ENCODE assay signal across 12 cellular contexts in the genomic region with DNA sequence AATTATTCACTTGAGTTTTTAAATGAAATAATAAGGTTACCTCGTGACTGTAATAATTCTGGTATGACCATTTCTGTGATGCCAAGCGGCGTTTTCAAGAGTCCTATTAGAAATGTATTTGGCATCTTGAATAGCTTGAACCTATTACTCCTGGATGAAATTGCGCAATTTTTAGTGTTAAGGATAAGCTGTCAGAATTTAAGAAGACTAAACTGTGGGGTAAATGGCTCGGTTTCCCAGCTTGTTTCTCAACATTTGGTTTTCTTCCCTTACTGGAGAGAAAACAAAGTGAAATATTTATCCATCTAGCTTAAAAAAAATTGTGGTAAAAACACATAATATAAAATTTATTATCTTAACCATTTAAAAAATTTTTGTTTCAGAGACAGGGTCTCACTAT. TPM values are rescaled to one million over a fixed set of nuclear protein-coding genes. Genes with fewer than 3 reads are reported as not detected.
DNase-seq lines count a peak whose midpoint lies in the region; ATAC-seq lines count a peak whose summit lies in the region.
"Had no signal": no experiment of that assay in that cellular context is flagged by ENCODE, and none has a peak within 500 bp of the region (broad histone marks: within the 10 kb centered on the region; RNA-seq: fewer than 3 reads in every experiment).

No MANE protein-coding gene starts in this region.

- H3K4me3 ChIP-seq in right cardiac atrium (ENCODE audit: low read length) = no peak overlapping the region

- ATAC-seq in activated naive CD4-positive, alpha-beta T cell treated with anti-CD3 and anti-CD28 coated beads, Interleukin-2, amount 50 U/mL, for 72 hours = no peak
- peak; percentile 47 to 61 for ATAC-seq in right cardiac atrium
- no peak for ATAC-seq in stimulated activated memory B cell treated with anti-CD40 and anti-IgM and Interleukin-4, amounts not matched to agents 10 μg/mL and 1 μg/mL and 100 μg/mL, for 72 hours
- no peak for ATAC-seq in HG03571 (IDR thresholded peaks at IDR 0.05; ENCODE audit: unreplicated experiment)

- no peak for DNase-seq in activated CD4-positive, alpha-beta T cell treated with anti-CD3 and anti-CD28 coated beads, Interleukin-2, amount 10 ng/mL, durations not matched to agents 24 days and 14 days
- DNase-seq in activated CD4-positive, alpha-beta T cell treated with anti-CD3 and anti-CD28 coated beads for 4 hours = no peak
- no peak for DNase-seq in activated naive CD4-positive, alpha-beta T cell treated with anti-CD3 and anti-CD28 coated beads, Interleukin-2, amount 50 U/mL, for 72 hours (ENCODE audit: low spot score in 2 of 2)
- DNase-seq in right cardiac atrium (no peak), HUDEP-2 (lab: John Stamatoyannopoulos, UW; ENCODE audit: unreplicated experiment in 76 of 76) (no peak), HPDE6-E6E7 (ENCODE audit: extremely low spot score) (no peak)
- DNase-seq: activated CD4-positive, alpha-beta T cell treated with anti-CD3 and anti-CD28 coated beads, Interleukin-2, amount 50 U/mL, for 48 hours; NCI-H2029; SHP77; stimulated activated CD4-positive, alpha-beta T cell treated with anti-CD3 and anti-CD28 coated beads, Interleukin-4, amount 100 ng/mL, for 24 hours had no signal

- peak overlapping the region; percentile 61 for H3K4me3 Mint-ChIP-seq in activated CD4-positive, alpha-beta T cell treated with anti-CD3 and anti-CD28 coated beads, Interleukin-2, amount 10 ng/mL, durations not matched to agents 24 days and 14 days
- H3K4me3 Mint-ChIP-seq in stimulated activated memory B cell treated with anti-CD40 and anti-IgM and Interleukin-4, amounts not matched to agents 10 μg/mL and 1 μg/mL and 100 μg/mL, for 72 hours = no peak overlapping the region

- no peak overlapping the region for H3K27ac ChIP-seq in right cardiac atrium (ENCODE audit: low read length)

- no peaks in the 10 kb centered on the region for H3K9me3 ChIP-seq in right cardiac atrium (ENCODE audit: control insufficient read depth, low read length)

- no peaks in the 10 kb centered on the region for H3K27me3 ChIP-seq in right cardiac atrium (ENCODE audit: control insufficient read depth, insufficient read depth)

- peaks cover 4% of the 10 kb centered on the region for H3K4me1 ChIP-seq in right cardiac atrium (ENCODE audit: control insufficient read depth, insufficient read depth, low read length)

- intact Hi-C loops in activated CD4-positive, alpha-beta T cell treated with anti-CD3 and anti-CD28 coated beads, Interleukin-2, amount 10 ng/mL, durations not matched to agents 24 days and 14 days (cut with micrococcal nuclease) = loop anchor here (2.0 kb wide), 2 partner anchors 25 to 49 kb away; no protein-coding TSS in a partner anchor
- intact Hi-C loops in right cardiac atrium (cut with DNase I) = no loop called here

- peaks cover 45% of the 10 kb centered on the region for H3K4me1 Mint-ChIP-seq in activated CD4-positive, alpha-beta T cell treated with anti-CD3 and anti-CD28 coated beads, Interleukin-2, amount 10 ng/mL, durations not matched to agents 24 days and 14 days
- peaks cover 54% of the 10 kb centered on the region for H3K4me1 Mint-ChIP-seq in stimulated activated memory B cell treated with anti-CD40 and anti-IgM and Interleukin-4, amounts not matched to agents 10 μg/mL and 1 μg/mL and 100 μg/mL, for 72 hours

- H3K27me3 Mint-ChIP-seq in activated CD4-positive, alpha-beta T cell treated with anti-CD3 and anti-CD28 coated beads, Interleukin-2, amount 10 ng/mL, durations not matched to agents 24 days and 14 days = no peaks in the 10 kb centered on the region
- H3K27me3 Mint-ChIP-seq in stimulated activated memory B cell treated with anti-CD40 and anti-IgM and Interleukin-4, amounts not matched to agents 10 μg/mL and 1 μg/mL and 100 μg/mL, for 72 hours = no peaks in the 10 kb centered on the region

- peaks cover 23% of the 10 kb centered on the region for H3K36me3 Mint-ChIP-seq in activated CD4-positive, alpha-beta T cell treated with anti-CD3 and anti-CD28 coated beads, Interleukin-2, amount 10 ng/mL, durations not matched to agents 24 days and 14 days (ENCODE audit: low read depth)
- peaks cover 12 to 31% of the 10 kb centered on the region in 2 donors for H3K36me3 Mint-ChIP-seq in activated naive CD4-positive, alpha-beta T cell treated with anti-CD3 and anti-CD28 coated beads, Interleukin-2, amount 50 U/mL, for 72 hours
- H3K36me3 Mint-ChIP-seq in stimulated activated memory B cell treated with anti-CD40 and anti-IgM and Interleukin-4, amounts not matched to agents 10 μg/mL and 1 μg/mL and 100 μg/mL, for 72 hours = peaks cover 5% of the 10 kb centered on the region

- H3K27ac Mint-ChIP-seq in activated CD4-positive, alpha-beta T cell treated with anti-CD3 and anti-CD28 coated beads, Interleukin-2, amount 10 ng/mL, durations not matched to agents 24 days and 14 days = peak overlapping the region; percentile 73
- H3K27ac Mint-ChIP-seq in activated naive CD4-positive, alpha-beta T cell treated with anti-CD3 and anti-CD28 coated beads, Interleukin-2, amount 50 U/mL, for 72 hours = peak overlapping the region; percentile 75 to 92
- peak overlapping the region; percentile 15 for H3K27ac Mint-ChIP-seq in stimulated activated memory B cell treated with anti-CD40 and anti-IgM and Interleukin-4, amounts not matched to agents 10 μg/mL and 1 μg/mL and 100 μg/mL, for 72 hours

- peaks cover 10% of the 10 kb centered on the region for H3K9me3 Mint-ChIP-seq in activated CD4-positive, alpha-beta T cell treated with anti-CD3 and anti-CD28 coated beads, Interleukin-2, amount 10 ng/mL, durations not matched to agents 24 days and 14 days
- H3K9me3 Mint-ChIP-seq in activated naive CD4-positive, alpha-beta T cell treated with anti-CD3 and anti-CD28 coated beads, Interleukin-2, amount 50 U/mL, for 72 hours = peaks cover 4 to 6% of the 10 kb centered on the region in 2 donors
- H3K9me3 Mint-ChIP-seq in stimulated activated memory B cell treated with anti-CD40 and anti-IgM and Interleukin-4, amounts not matched to agents 10 μg/mL and 1 μg/mL and 100 μg/mL, for 72 hours = peaks cover 4% of the 10 kb centered on the region

- 75% methylated on average over 5 of the region's 5 CpGs for WGBS in right cardiac atrium

RNA-seq across cellular contexts. Expression of gene PCNX1, which starts 26.8 kb away (rescaled TPM):
- total RNA-seq in activated CD4-positive, alpha-beta T cell treated with anti-CD3 and anti-CD28 coated beads, Interleukin-2, amount 10 ng/mL, durations not matched to agents 24 days and 14 days = 45.5 and 56.0 TPM in 2 replicates
- total RNA-seq in activated naive CD4-positive, alpha-beta T cell treated with anti-CD3 and anti-CD28 coated beads, Interleukin-2, amount 50 U/mL, for 72 hours = 100 to 1,000 TPM in 1 of 2 donors, 10 to 100 TPM in 1; 67.4 to 107 TPM
- 10 to 100 TPM; 29.5 to 48.0 (median 36.6) TPM for total RNA-seq in right cardiac atrium
- polyA plus RNA-seq in right cardiac atrium = 7.0 TPM

Comparison
In these comparisons a context has a peak if more than half of its experiments do, and no peak if none do; other contexts are left out.
1. H3K27ac Mint-ChIP-seq: peak in every context shown above with its lines; median percentile 84 in activated naive CD4-positive, alpha-beta T cell treated with anti-CD3 and anti-CD28 coated beads, Interleukin-2, amount 50 U/mL, for 72 hours; 73 in activated CD4-positive, alpha-beta T cell treated with anti-CD3 and anti-CD28 coated beads, Interleukin-2, amount 10 ng/mL, durations not matched to agents 24 days and 14 days; 15 in stimulated activated memory B cell treated with anti-CD40 and anti-IgM and Interleukin-4, amounts not matched to agents 10 μg/mL and 1 μg/mL and 100 μg/mL, for 72 hours.
2. ATAC-seq: peak in right cardiac atrium (2 of 2); none in activated naive CD4-positive, alpha-beta T cell treated with anti-CD3 and anti-CD28 coated beads, Interleukin-2, amount 50 U/mL, for 72 hours (0 of 2), stimulated activated memory B cell treated with anti-CD40 and anti-IgM and Interleukin-4, amounts not matched to agents 10 μg/mL and 1 μg/mL and 100 μg/mL, for 72 hours (single experiment) and HG03571 (single experiment).